1 cellular context compared by ENCODE assay signal in the genomic region with DNA sequence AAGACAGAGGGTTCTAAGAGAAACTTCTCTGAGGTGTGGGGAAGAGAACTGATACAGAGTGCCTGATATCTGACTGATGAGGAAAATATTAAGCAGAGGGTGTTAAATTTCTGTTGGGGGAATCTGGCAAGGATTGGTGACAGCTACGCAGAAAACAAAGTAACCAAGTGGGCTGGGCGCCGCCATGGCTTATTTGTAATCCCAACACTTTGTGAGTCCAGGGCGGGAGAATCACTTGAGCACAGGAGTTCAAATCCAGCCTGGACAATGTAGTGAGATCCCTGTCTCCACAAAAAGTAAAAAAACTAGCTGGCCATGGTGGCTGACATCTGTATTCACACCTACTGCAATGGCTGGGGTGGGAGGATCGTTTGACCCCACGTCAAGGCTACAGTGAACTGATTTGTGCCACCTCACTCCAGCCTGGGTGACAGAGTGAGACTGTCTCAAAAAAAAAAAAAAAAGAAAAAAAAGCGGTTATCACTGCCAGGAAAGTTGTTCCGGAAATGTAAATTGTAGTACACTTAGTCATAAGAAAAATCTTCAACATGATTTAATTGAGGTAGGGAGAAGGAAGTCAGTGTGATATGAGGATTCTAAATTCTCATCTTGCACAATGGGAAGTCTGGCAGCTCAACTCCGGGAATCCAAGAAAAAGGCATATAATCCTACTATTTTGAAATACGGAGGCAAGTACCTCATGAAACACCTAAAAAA.
TF ChIP-seq lines count a peak whose summit lies in the region.

No MANE protein-coding gene starts in this region.

TF ChIP-seq in IMR-90, 13 proteins besides CTCF, POLR2A, EP300 and RAD21:
- TF ChIP-seq, protein P1, sequence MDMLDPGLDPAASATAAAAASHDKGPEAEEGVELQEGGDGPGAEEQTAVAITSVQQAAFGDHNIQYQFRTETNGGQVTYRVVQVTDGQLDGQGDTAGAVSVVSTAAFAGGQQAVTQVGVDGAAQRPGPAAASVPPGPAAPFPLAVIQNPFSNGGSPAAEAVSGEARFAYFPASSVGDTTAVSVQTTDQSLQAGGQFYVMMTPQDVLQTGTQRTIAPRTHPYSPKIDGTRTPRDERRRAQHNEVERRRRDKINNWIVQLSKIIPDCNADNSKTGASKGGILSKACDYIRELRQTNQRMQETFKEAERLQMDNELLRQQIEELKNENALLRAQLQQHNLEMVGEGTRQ (IDR thresholded peaks at IDR 0.05; ENCODE audit: low read depth, low read length): no peak
- peak; percentile 58 for TF ChIP-seq CEBPB (IDR thresholded peaks at IDR 0.05; ENCODE audit: low read depth, low read length)
